In the genomic region with DNA sequence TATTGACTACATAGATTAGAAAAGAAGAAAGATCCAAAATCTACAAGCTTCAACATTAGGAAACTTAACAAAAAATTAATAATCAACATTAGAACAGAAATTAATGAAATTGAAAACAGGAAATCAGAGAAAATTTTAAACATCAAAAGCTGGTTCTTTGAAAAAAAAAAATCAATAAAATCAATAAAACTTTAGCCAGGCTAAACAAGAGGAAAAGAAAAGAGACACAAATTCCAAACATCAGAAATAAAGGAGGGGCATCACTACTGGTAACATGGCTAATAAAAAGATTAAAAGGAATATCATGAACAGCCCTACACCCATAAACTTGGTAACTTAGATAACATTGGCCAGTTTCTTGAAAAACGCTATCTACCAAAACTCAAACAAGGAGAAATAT, we compare ENCODE assay signal across 21 cellular contexts.
"Had no signal": no experiment of that assay in that cellular context is flagged by ENCODE, and none has a peak within 500 bp of the region (broad histone marks: within the 10 kb centered on the region; RNA-seq: fewer than 3 reads in every experiment).

No MANE protein-coding gene starts in this region.

- H3K9me2 ChIP-seq: SK-N-SH had no signal

- H3K27ac ChIP-seq: HL-60, RWPE1 had no signal

- FAIRE-seq: HTR-8/SVneo had no signal

- H3K4me2 ChIP-seq: SK-N-SH had no signal

- DNase-seq: Karpas-422, KBM-7, MM.1S, NCI-H1092 treated with DMSO at 0.1 percent for 48 hours, NCI-H1436, NCI-H187, NCI-H2029, NCI-H2081 treated with DMSO at 0.1 percent for 48 hours, NCI-H2171, NCI-H226, NCI-H446, NCI-H510A, NCI-H524 treated with DMSO at 0.1 percent for 48 hours, NCI-H69, NCI-H774, SHP77, SK-N-SH, SW 1271 had no signal
